Comparison of ENCODE assay signal across 17 cellular contexts in the genomic region with DNA sequence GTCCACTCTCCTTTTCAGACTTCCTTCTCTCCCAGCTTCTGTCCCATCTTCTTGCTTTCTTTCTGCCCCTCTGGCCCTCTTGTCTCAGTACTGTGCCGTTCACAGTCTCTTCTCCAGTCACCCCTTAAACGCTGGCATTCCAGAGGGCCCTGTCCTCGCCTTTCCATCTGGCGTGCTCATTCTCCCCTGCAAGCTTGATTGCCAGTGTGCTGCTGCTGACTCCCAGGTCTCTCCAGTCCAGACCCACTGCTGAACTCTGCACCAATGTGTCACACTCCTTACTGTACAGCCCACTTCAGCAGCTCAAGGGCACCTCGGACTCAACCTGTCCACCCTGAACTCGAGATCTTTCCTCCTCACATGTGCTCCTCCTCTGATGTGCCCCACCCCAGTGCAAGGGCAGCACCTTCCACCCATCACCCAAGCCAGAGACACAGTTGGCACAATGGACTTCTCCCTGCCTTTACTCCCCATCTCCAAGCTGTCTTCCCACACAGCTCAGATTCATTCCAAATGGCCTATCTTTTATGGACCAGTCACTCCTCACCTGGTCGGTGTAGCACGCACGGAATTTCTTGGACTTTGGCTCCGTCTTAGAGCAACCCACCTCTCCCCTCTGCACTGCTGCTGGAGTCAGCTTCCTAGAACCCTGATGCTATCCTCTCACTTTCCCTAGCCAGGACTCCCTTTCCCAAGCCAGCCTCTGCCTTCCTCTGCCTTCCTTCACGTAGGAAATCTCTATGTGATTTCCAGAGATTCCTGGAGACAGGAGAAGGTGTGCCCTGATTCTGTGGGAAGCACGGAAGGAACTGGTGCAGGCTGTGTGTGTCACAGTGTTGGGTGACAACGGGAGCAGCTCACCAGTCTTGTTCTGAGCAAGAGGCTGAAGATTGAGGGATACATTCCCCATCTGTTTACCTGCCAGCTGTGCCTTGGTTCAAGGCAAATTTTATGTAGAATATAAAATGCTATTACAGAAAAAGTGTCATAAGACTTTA. TPM values are rescaled to one million over a fixed set of nuclear protein-coding genes. Genes with fewer than 3 reads are reported as not detected.
DNase-seq lines count a peak whose midpoint lies in the region; ATAC-seq and TF ChIP-seq lines count a peak whose summit lies in the region.
"Had no signal": no experiment of that assay in that cellular context is flagged by ENCODE, and none has a peak within 500 bp of the region (broad histone marks: within the 10 kb centered on the region; RNA-seq: fewer than 3 reads in every experiment).

No MANE protein-coding gene starts in this region.

- H3K4me1 Mint-ChIP-seq in nephron progenitor cell = peaks cover 7% of the 10 kb centered on the region
- H3K4me1 Mint-ChIP-seq: B cell; CD4-positive, alpha-beta memory T cell had no signal

- H3K27ac ChIP-seq in heart left ventricle (peak overlapping the region in 2 of 12 donors; percentile 23 to 34), Peyer's patch (no peak overlapping the region)
- H3K27ac ChIP-seq: PC-9 had no signal

- H3K36me3 ChIP-seq in heart left ventricle (peaks cover 0 to 17% (median 0%) of the 10 kb centered on the region in 9 donors), Peyer's patch (no peaks in the 10 kb centered on the region)
- H3K36me3 ChIP-seq: MG63 had no signal

- peaks cover 13% of the 10 kb centered on the region for H3K27me3 Mint-ChIP-seq in nephron progenitor cell (ENCODE audit: low read depth, poor library complexity)

- 68 to 78% (median 71%) methylated on average over 13 of the region's 13 CpGs for whole genome bisulfite sequencing in heart left ventricle, 4 donors

- DNase-seq in heart left ventricle (no peak), Right ventricle myocardium inferior (ENCODE audit: missing footprints) (no peak), cerebellar cortex (ENCODE audit: low spot score) (peak; percentile 62), nephron progenitor cell (no peak), Peyer's patch (no peak)
- no peak for DNase-seq in activated naive CD4-positive, alpha-beta T cell treated with anti-CD3 and anti-CD28 coated beads, Interleukin-2, amount 50 U/mL, for 72 hours (ENCODE audit: low spot score in 2 of 2)
- DNase-seq: ACHN; CD4-positive, alpha-beta memory T cell; HFFc6; MG63; NCI-H1092 treated with DMSO at 0.1 percent for 48 hours; NCI-H1694; NCI-H2107; PC-9; SHP77 had no signal

- TF ChIP-seq CTCF in heart left ventricle (IDR thresholded peaks at IDR 0.05) (no peak), nephron progenitor cell (IDR thresholded peaks at IDR 0.05) (no peak), Peyer's patch (IDR thresholded peaks at IDR 0.05) (no peak)

- no peaks in the 10 kb centered on the region for H3K9me3 Mint-ChIP-seq in nephron progenitor cell
- no peaks in the 10 kb centered on the region for H3K9me3 Mint-ChIP-seq in activated naive CD4-positive, alpha-beta T cell treated with anti-CD3 and anti-CD28 coated beads, Interleukin-2, amount 50 U/mL, for 72 hours
- H3K9me3 Mint-ChIP-seq: CD4-positive, alpha-beta memory T cell; HFFc6 had no signal

- H3K27ac Mint-ChIP-seq in nephron progenitor cell = peak overlapping the region; percentile 12
- H3K27ac Mint-ChIP-seq in activated naive CD4-positive, alpha-beta T cell treated with anti-CD3 and anti-CD28 coated beads, Interleukin-2, amount 50 U/mL, for 72 hours = no peak overlapping the region
- H3K27ac Mint-ChIP-seq: B cell; CD4-positive, alpha-beta memory T cell; HFFc6 had no signal

- H3K4me3 Mint-ChIP-seq in nephron progenitor cell = no peak overlapping the region
- H3K4me3 Mint-ChIP-seq: B cell, HFFc6 had no signal

- no peaks in the 10 kb centered on the region for H3K36me3 Mint-ChIP-seq in nephron progenitor cell (ENCODE audit: low read depth)
- H3K36me3 Mint-ChIP-seq in activated naive CD4-positive, alpha-beta T cell treated with anti-CD3 and anti-CD28 coated beads, Interleukin-2, amount 50 U/mL, for 72 hours = no peaks in the 10 kb centered on the region
- H3K36me3 Mint-ChIP-seq: CD4-positive, alpha-beta memory T cell had no signal

- TF ChIP-seq POLR2A in heart left ventricle (IDR thresholded peaks at IDR 0.05) = no peak
- TF ChIP-seq POLR2A in Peyer's patch (IDR thresholded peaks at IDR 0.05) = no peak

- H3K4me1 ChIP-seq in heart left ventricle = peaks cover 0 to 24% (median 4%) of the 10 kb centered on the region in 12 donors
- H3K4me1 ChIP-seq in Peyer's patch = no peaks in the 10 kb centered on the region

- no peaks in the 10 kb centered on the region for H3K9me3 ChIP-seq in heart left ventricle
- no peaks in the 10 kb centered on the region for H3K9me3 ChIP-seq in Peyer's patch
- H3K9me3 ChIP-seq: MG63 had no signal

- intact Hi-C loops in heart left ventricle (cut with DNase I) (no loop called here), Right ventricle myocardium inferior (cut with DNase I) (no loop called here)

- peak in 3 of 4 donors; percentile 21 to 47 (median 39) for ATAC-seq in heart left ventricle
- no peak for ATAC-seq in Right ventricle myocardium inferior
- no peak for ATAC-seq in activated naive CD4-positive, alpha-beta T cell treated with anti-CD3 and anti-CD28 coated beads, Interleukin-2, amount 50 U/mL, for 72 hours
- no peak for ATAC-seq in GM21786 (IDR thresholded peaks at IDR 0.05; ENCODE audit: unreplicated experiment)

- H3K4me3 ChIP-seq in heart left ventricle (no peak overlapping the region), Peyer's patch (no peak overlapping the region)
- H3K4me3 ChIP-seq: MG63, PC-9 had no signal

- H3K27me3 ChIP-seq in heart left ventricle (no peaks in the 10 kb centered on the region), Peyer's patch (no peaks in the 10 kb centered on the region)
- H3K27me3 ChIP-seq: MG63 had no signal

RNA-seq across cellular contexts. Expression of gene SLC2A8, which starts 26.0 kb away (rescaled TPM):
- 10 to 100 TPM; 12.1 to 25.0 (median 14.9) TPM for total RNA-seq in heart left ventricle
- 10 to 100 TPM; 15.6 to 22.1 TPM for polyA plus RNA-seq in heart left ventricle
- total RNA-seq in Right ventricle myocardium inferior = 15.0 TPM
- total RNA-seq in activated naive CD4-positive, alpha-beta T cell treated with anti-CD3 and anti-CD28 coated beads, Interleukin-2, amount 50 U/mL, for 72 hours = 1 to 10 TPM; 1.4 to 1.7 TPM
- total RNA-seq in Peyer's patch = 10 to 100 TPM in 3 of 4 donors, 1 to 10 TPM in 1; 7.4 to 58.1 (median 42.9) TPM

RNA-seq across cellular contexts. Expression of gene ZNF79, which starts 53.2 kb away (rescaled TPM):
- total RNA-seq in heart left ventricle (1 to 10 TPM; 4.6 to 7.4 (median 5.8) TPM), Right ventricle myocardium inferior (6.1 TPM), Peyer's patch (10 to 100 TPM; 12.7 to 47.9 (median 14.4) TPM)
- polyA plus RNA-seq in heart left ventricle = 1 to 10 TPM; 3.1 to 3.6 TPM
- total RNA-seq in activated naive CD4-positive, alpha-beta T cell treated with anti-CD3 and anti-CD28 coated beads, Interleukin-2, amount 50 U/mL, for 72 hours = 10 to 100 TPM in 1 of 2 donors, 1 to 10 TPM in 1; 8.3 to 10.3 TPM

Comparison
In these comparisons a context has a peak if more than half of its experiments do, and no peak if none do; other contexts are left out.
1. ATAC-seq: peak in heart left ventricle (3 of 4); none in Right ventricle myocardium inferior (single experiment), activated naive CD4-positive, alpha-beta T cell treated with anti-CD3 and anti-CD28 coated beads, Interleukin-2, amount 50 U/mL, for 72 hours (0 of 2) and GM21786 (single experiment).